Comparison of ENCODE assay signal across 23 cellular contexts in the genomic region with DNA sequence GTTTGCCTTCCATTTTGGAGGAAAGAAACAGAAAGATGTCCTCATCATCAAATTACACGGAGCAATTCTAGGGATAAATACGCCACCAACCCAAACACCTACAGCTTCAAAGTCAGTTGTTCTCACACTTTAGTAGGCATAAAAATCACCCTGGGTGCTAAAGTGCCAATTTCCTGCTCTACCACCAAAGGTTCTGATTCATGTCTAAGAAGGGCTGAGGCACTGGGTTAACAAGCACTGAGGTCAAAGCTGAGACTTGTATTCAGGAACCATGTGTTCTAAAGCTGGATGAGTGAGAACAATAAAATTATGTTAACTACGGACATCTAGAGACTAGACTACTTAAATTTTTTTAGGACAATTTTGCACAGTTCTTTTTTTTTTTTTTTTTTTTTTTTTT.
DNase-seq lines count a peak whose midpoint lies in the region; ATAC-seq and TF ChIP-seq lines count a peak whose summit lies in the region.
"Had no signal": no experiment of that assay in that cellular context is flagged by ENCODE, and none has a peak within 500 bp of the region (broad histone marks: within the 10 kb centered on the region; RNA-seq: fewer than 3 reads in every experiment).

No MANE protein-coding gene starts in this region.

- no peak overlapping the region for H3K27ac Mint-ChIP-seq in natural killer cell
- no peak overlapping the region for H3K27ac Mint-ChIP-seq in natural killer cell treated with Interleukin-12 subunit alpha and Interleukin-12 subunit beta and Interleukin-15 and Interleukin-18, amount 100 ng/mL, for 72 hours
- H3K27ac Mint-ChIP-seq in immature natural killer cell = peak overlapping the region in 1 of 6 donors; percentile 8
- H3K27ac Mint-ChIP-seq in T-helper 2 cell treated with Interferon-gamma antibody and Interleukin-4, amounts not matched to agents 5 μg/mL and 100 μg/mL, for 36 hours = no peak overlapping the region
- H3K27ac Mint-ChIP-seq: CD4-positive, alpha-beta memory T cell; CD4-positive, CD25-positive, alpha-beta regulatory T cell; CD8-positive, alpha-beta memory T cell had no signal

- H3K36me3 Mint-ChIP-seq in natural killer cell (no peaks in the 10 kb centered on the region), immature natural killer cell (peaks cover 0 to 8% (median 0%) of the 10 kb centered on the region in 3 donors)
- no peaks in the 10 kb centered on the region for H3K36me3 Mint-ChIP-seq in natural killer cell treated with Interleukin-12 subunit alpha and Interleukin-12 subunit beta and Interleukin-15 and Interleukin-18, amount 100 ng/mL, for 72 hours
- H3K36me3 Mint-ChIP-seq in T-helper 2 cell treated with Interferon-gamma antibody and Interleukin-4, amounts not matched to agents 5 μg/mL and 100 μg/mL, for 36 hours (ENCODE audit: low read depth) = no peaks in the 10 kb centered on the region
- H3K36me3 Mint-ChIP-seq: CD14-positive monocyte; CD4-positive, alpha-beta memory T cell; CD4-positive, CD25-positive, alpha-beta regulatory T cell; CD8-positive, alpha-beta memory T cell had no signal

- TF ChIP-seq CTCF in natural killer cell (IDR thresholded peaks at IDR 0.05) = no peak

- H3K4me3 Mint-ChIP-seq in natural killer cell (no peak overlapping the region), immature natural killer cell (peak overlapping the region in 4 of 5 donors; percentile 24 to 47 (median 38))
- H3K4me3 Mint-ChIP-seq in natural killer cell treated with Interleukin-12 subunit alpha and Interleukin-12 subunit beta and Interleukin-15 and Interleukin-18, amount 100 ng/mL, for 72 hours = no peak overlapping the region
- no peak overlapping the region for H3K4me3 Mint-ChIP-seq in T-helper 2 cell treated with Interferon-gamma antibody and Interleukin-4, amounts not matched to agents 5 μg/mL and 100 μg/mL, for 36 hours
- H3K4me3 Mint-ChIP-seq: CD14-positive monocyte; CD4-positive, alpha-beta memory T cell; CD4-positive, CD25-positive, alpha-beta regulatory T cell had no signal

- DNase-seq in natural killer cell (no peak), immature natural killer cell (peak; percentile 13 to 25 (median 19)), nucleus accumbens (lab: John Stamatoyannopoulos, UW) (no peak)
- DNase-seq in natural killer cell treated with Interleukin-12 subunit alpha and Interleukin-12 subunit beta and Interleukin-15 and Interleukin-18, amount 100 ng/mL, for 72 hours (ENCODE audit: low spot score) = no peak
- DNase-seq in Jurkat, Clone E6-1 (ENCODE audit: low read depth, low spot score) = peak; percentile 30
- no peak for DNase-seq in T-helper 2 cell treated with Interferon-gamma antibody and Interleukin-4, amounts not matched to agents 5 μg/mL and 100 μg/mL, for 36 hours (ENCODE audit: low spot score)
- DNase-seq: ACHN; BE2C; C1 segment of cervical spinal cord; CD4-positive, alpha-beta memory T cell; CD4-positive, CD25-positive, alpha-beta regulatory T cell; CD8-positive, alpha-beta memory T cell; COR-L47; DMS 273 treated with DMSO at 0.1 percent for 48 hours; DMS153; DMS53; DMS79; DND-41; GF-D8 had no signal

- H3K4me1 Mint-ChIP-seq in natural killer cell (peaks cover 20 to 23% of the 10 kb centered on the region in 2 donors), immature natural killer cell (peaks cover 20 to 35% of the 10 kb centered on the region in 2 donors)
- peaks cover 0 to 3% of the 10 kb centered on the region in 2 donors for H3K4me1 Mint-ChIP-seq in natural killer cell treated with Interleukin-12 subunit alpha and Interleukin-12 subunit beta and Interleukin-15 and Interleukin-18, amount 100 ng/mL, for 72 hours (ENCODE audit: low read depth in 2 of 2)
- H3K4me1 Mint-ChIP-seq in T-helper 2 cell treated with Interferon-gamma antibody and Interleukin-4, amounts not matched to agents 5 μg/mL and 100 μg/mL, for 36 hours (ENCODE audit: low read depth) = no peaks in the 10 kb centered on the region
- H3K4me1 Mint-ChIP-seq: CD4-positive, CD25-positive, alpha-beta regulatory T cell had no signal

- H3K4me3 ChIP-seq in Jurkat, Clone E6-1 (ENCODE audit: low read length) = no peak overlapping the region
- H3K4me3 ChIP-seq: A549, BLaER1 had no signal

- intact Hi-C loops in natural killer cell (cut with micrococcal nuclease) = no loop called here

- H3K27me3 Mint-ChIP-seq in natural killer cell (ENCODE audit: low read depth in 2 of 2) (peaks cover 0 to 3% of the 10 kb centered on the region in 2 donors), immature natural killer cell (ENCODE audit: low read depth in 3 of 3) (peaks cover 0 to 2% (median 1%) of the 10 kb centered on the region in 3 donors)
- H3K27me3 Mint-ChIP-seq in natural killer cell treated with Interleukin-12 subunit alpha and Interleukin-12 subunit beta and Interleukin-15 and Interleukin-18, amount 100 ng/mL, for 72 hours = peaks cover 0 to 2% of the 10 kb centered on the region in 2 donors
- no peaks in the 10 kb centered on the region for H3K27me3 Mint-ChIP-seq in T-helper 2 cell treated with Interferon-gamma antibody and Interleukin-4, amounts not matched to agents 5 μg/mL and 100 μg/mL, for 36 hours (ENCODE audit: low read depth)
- H3K27me3 Mint-ChIP-seq: CD4-positive, alpha-beta memory T cell; CD4-positive, CD25-positive, alpha-beta regulatory T cell had no signal

- ATAC-seq in natural killer cell (peak; percentile 54 to 84 (median 75)), HG03439 (IDR thresholded peaks at IDR 0.05; ENCODE audit: unreplicated experiment) (no peak)
- no peak for ATAC-seq in natural killer cell treated with Interleukin-12 subunit alpha and Interleukin-12 subunit beta and Interleukin-15 and Interleukin-18, amount 100 ng/mL, for 72 hours
- ATAC-seq: A549 had no signal

- H3K9me3 Mint-ChIP-seq in natural killer cell = no peaks in the 10 kb centered on the region
- no peaks in the 10 kb centered on the region for H3K9me3 Mint-ChIP-seq in natural killer cell treated with Interleukin-12 subunit alpha and Interleukin-12 subunit beta and Interleukin-15 and Interleukin-18, amount 100 ng/mL, for 72 hours
- peaks cover 0 to 2% (median 0%) of the 10 kb centered on the region in 6 donors for H3K9me3 Mint-ChIP-seq in immature natural killer cell
- no peaks in the 10 kb centered on the region for H3K9me3 Mint-ChIP-seq in T-helper 2 cell treated with Interferon-gamma antibody and Interleukin-4, amounts not matched to agents 5 μg/mL and 100 μg/mL, for 36 hours
- H3K9me3 Mint-ChIP-seq: CD8-positive, alpha-beta memory T cell had no signal

Comparison
In these comparisons a context has a peak if more than half of its experiments do, and no peak if none do; other contexts are left out.
1. ATAC-seq: peak in natural killer cell (3 of 3); none in natural killer cell treated with Interleukin-12 subunit alpha and Interleukin-12 subunit beta and Interleukin-15 and Interleukin-18, amount 100 ng/mL, for 72 hours (0 of 2) and HG03439 (single experiment).
2. DNase-seq: peak in Jurkat, Clone E6-1 (single experiment) and immature natural killer cell (3 of 3); none in natural killer cell (single experiment), natural killer cell treated with Interleukin-12 subunit alpha and Interleukin-12 subunit beta and Interleukin-15 and Interleukin-18, amount 100 ng/mL, for 72 hours (single experiment), nucleus accumbens (0 of 56) and T-helper 2 cell treated with Interferon-gamma antibody and Interleukin-4, amounts not matched to agents 5 μg/mL and 100 μg/mL, for 36 hours (single experiment).
3. H3K4me3 Mint-ChIP-seq: peak in immature natural killer cell (4 of 5); none in natural killer cell (single experiment), natural killer cell treated with Interleukin-12 subunit alpha and Interleukin-12 subunit beta and Interleukin-15 and Interleukin-18, amount 100 ng/mL, for 72 hours (single experiment) and T-helper 2 cell treated with Interferon-gamma antibody and Interleukin-4, amounts not matched to agents 5 μg/mL and 100 μg/mL, for 36 hours (single experiment).